1 cellular context compared by ENCODE assay signal in the genomic region with DNA sequence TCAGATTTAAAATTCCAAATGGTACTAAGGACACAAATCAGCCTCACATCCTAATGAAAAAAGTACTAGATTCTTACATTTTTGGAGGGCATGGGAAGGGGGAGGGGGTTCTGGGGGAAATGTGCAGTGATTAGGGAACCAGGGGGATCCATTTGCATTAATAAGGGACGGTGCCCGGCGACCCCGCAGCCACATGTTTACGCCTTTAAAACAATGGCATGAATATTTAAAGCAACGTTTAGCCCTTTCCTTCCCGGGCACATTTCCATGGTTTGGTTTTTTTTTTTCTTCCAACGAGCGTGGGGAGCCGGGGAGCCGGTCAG.
TF ChIP-seq lines count a peak whose summit lies in the region.

No MANE protein-coding gene starts in this region.

TF ChIP-seq in H1, 55 proteins besides CTCF, POLR2A, EP300 and RAD21 (continued from another document):
- peak; percentile 69 for TF ChIP-seq TBP (IDR thresholded peaks at IDR 0.05; ENCODE audit: low read depth, low read length)
- TF ChIP-seq GTF2F1 (IDR thresholded peaks at IDR 0.05; ENCODE audit: borderline replicate concordance, low read depth, low read length) = no peak
- TF ChIP-seq NANOG (IDR thresholded peaks at IDR 0.05; ENCODE audit: insufficient read depth, low read depth, low read length, poor library complexity, severe bottlenecking) = no peak
- TF ChIP-seq SIRT6 (IDR thresholded peaks at IDR 0.05; ENCODE audit: low read length) = no peak
- TF ChIP-seq POLR2AphosphoS5 (IDR thresholded peaks at IDR 0.05; ENCODE audit: low read depth, low read length) = peak; percentile 47; the same call in 1 of the 2 replicates
- no peak for TF ChIP-seq SUZ12 (IDR thresholded peaks at IDR 0.05; ENCODE audit: low read length)
